Comparison of ENCODE assay signal across 28 cellular contexts in the genomic region with DNA sequence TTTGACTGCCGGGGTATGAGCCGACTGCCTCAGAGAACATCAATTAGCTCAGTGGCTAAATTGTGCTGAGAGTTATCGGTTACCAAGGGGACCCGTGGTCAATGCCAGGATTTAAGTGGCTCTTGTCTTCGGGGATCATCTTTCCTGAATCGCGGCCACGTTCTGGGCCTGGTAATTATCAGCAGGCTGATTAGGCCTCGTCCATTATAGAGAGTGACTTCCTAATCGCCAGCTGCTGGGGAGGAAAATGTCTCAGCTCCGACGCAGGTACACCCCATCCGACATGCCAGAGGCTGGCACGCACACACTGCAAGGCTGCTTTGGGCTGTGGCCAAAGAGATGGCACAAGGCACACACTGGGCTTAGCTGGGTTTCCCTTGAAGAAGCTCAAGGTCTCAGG. TPM values are rescaled to one million over a fixed set of nuclear protein-coding genes. Genes with fewer than 3 reads are reported as not detected.
DNase-seq lines count a peak whose midpoint lies in the region; ATAC-seq, FAIRE-seq and TF ChIP-seq lines count a peak whose summit lies in the region.
"Had no signal": no experiment of that assay in that cellular context is flagged by ENCODE, and none has a peak within 500 bp of the region (broad histone marks: within the 10 kb centered on the region; RNA-seq: fewer than 3 reads in every experiment).

No MANE protein-coding gene starts in this region.

- no peak overlapping the region for H3K27ac ChIP-seq in heart left ventricle
- H3K27ac ChIP-seq in suprapubic skin: no peak overlapping the region
- H3K27ac ChIP-seq: skin epidermis, thoracic aorta had no signal

- H3K9me3 ChIP-seq in heart left ventricle (no peaks in the 10 kb centered on the region), suprapubic skin (no peaks in the 10 kb centered on the region)
- H3K9me3 ChIP-seq: thoracic aorta had no signal

- no peak for TF ChIP-seq EP300 in suprapubic skin (IDR thresholded peaks at IDR 0.05)

- H3K4me1 Mint-ChIP-seq in immature natural killer cell: no peaks in the 10 kb centered on the region
- H3K4me1 Mint-ChIP-seq: activated B cell treated with CpG ODN at 0.5 μM for 24 hours; activated CD4-positive, alpha-beta memory T cell treated with anti-CD3 and anti-CD28 coated beads, Interleukin-2, amount 10 ng/mL, durations not matched to agents 7 days and 5 days; activated naive CD8-positive, alpha-beta T cell treated with anti-CD3 and anti-CD28 coated beads, Interleukin-2, amount 50 U/mL, for 24 hours; stimulated activated memory B cell treated with anti-CD40 and anti-IgM and Interleukin-4, amounts not matched to agents 10 μg/mL and 1 μg/mL and 100 μg/mL, for 72 hours had no signal

- WGBS in heart left ventricle, 4 donors: 40 to 64% (median 49%) methylated on average over 11 to 14 of the region's 14 CpGs
- 89% methylated on average over 14 of the region's 14 CpGs for WGBS in suprapubic skin

- DNase-seq in DMS153 (lab: John Stamatoyannopoulos, UW): peak; percentile 54
- DNase-seq in NCI-H1105 (lab: John Stamatoyannopoulos, UW): peak; percentile 99
- DNase-seq in NCI-H2107 (lab: John Stamatoyannopoulos, UW): peak; percentile 49
- DNase-seq in heart left ventricle: peak in 2 of 5 donors; percentile 51 to 72
- DNase-seq in activated naive CD4-positive, alpha-beta T cell (lab: John Stamatoyannopoulos, UW): no peak
- DNase-seq in suprapubic skin (ENCODE audit: low spot score in 2 of 2): no peak
- DNase-seq in immature natural killer cell: no peak
- no peak for DNase-seq in H54 (ENCODE audit: insufficient read length, low spot score)
- DNase-seq: activated B cell treated with CpG ODN at 0.5 μM for 24 hours; activated CD4-positive, alpha-beta memory T cell treated with anti-CD3 and anti-CD28 coated beads, Interleukin-2, amount 10 ng/mL, durations not matched to agents 7 days and 5 days; activated effector memory CD4-positive, alpha-beta T cell treated with Interleukin-2 at 50 U/mL for 16 hours; activated naive CD8-positive, alpha-beta T cell treated with anti-CD3 and anti-CD28 coated beads, Interleukin-2, amount 50 U/mL, for 24 hours; CD4-positive, alpha-beta T cell; effector memory CD4-positive, alpha-beta T cell; foreskin melanocyte; hypothalamus; islet precursor cell; NCI-H226; RPMI8226; T1000 had no signal

- intact Hi-C loops in heart left ventricle (cut with DNase I): no loop called here

- peaks cover 0 to 15% (median 0%) of the 10 kb centered on the region in 9 donors for H3K27me3 ChIP-seq in heart left ventricle
- peaks cover 12% of the 10 kb centered on the region for H3K27me3 ChIP-seq in suprapubic skin

- H3K27ac Mint-ChIP-seq in immature natural killer cell: no peak overlapping the region
- H3K27ac Mint-ChIP-seq: activated B cell treated with CpG ODN at 0.5 μM for 24 hours; activated CD4-positive, alpha-beta memory T cell treated with anti-CD3 and anti-CD28 coated beads, Interleukin-2, amount 10 ng/mL, durations not matched to agents 7 days and 5 days; activated naive CD8-positive, alpha-beta T cell treated with anti-CD3 and anti-CD28 coated beads, Interleukin-2, amount 50 U/mL, for 24 hours; CD4-positive, alpha-beta T cell; stimulated activated memory B cell treated with anti-CD40 and anti-IgM and Interleukin-4, amounts not matched to agents 10 μg/mL and 1 μg/mL and 100 μg/mL, for 72 hours had no signal

- H3K4me3 Mint-ChIP-seq in immature natural killer cell: no peak overlapping the region
- H3K4me3 Mint-ChIP-seq: activated B cell treated with CpG ODN at 0.5 μM for 24 hours; activated CD4-positive, alpha-beta memory T cell treated with anti-CD3 and anti-CD28 coated beads, Interleukin-2, amount 10 ng/mL, durations not matched to agents 7 days and 5 days; activated naive CD8-positive, alpha-beta T cell treated with anti-CD3 and anti-CD28 coated beads, Interleukin-2, amount 50 U/mL, for 24 hours; CD4-positive, alpha-beta T cell; stimulated activated memory B cell treated with anti-CD40 and anti-IgM and Interleukin-4, amounts not matched to agents 10 μg/mL and 1 μg/mL and 100 μg/mL, for 72 hours had no signal

- H3K36me3 ChIP-seq in heart left ventricle (no peaks in the 10 kb centered on the region), suprapubic skin (no peaks in the 10 kb centered on the region)
- H3K36me3 ChIP-seq: thoracic aorta had no signal

- no peak overlapping the region for H3K4me3 ChIP-seq in heart left ventricle
- H3K4me3 ChIP-seq in suprapubic skin: no peak overlapping the region
- H3K4me3 ChIP-seq: lung, skin epidermis, thoracic aorta had no signal

- peak; percentile 73 to 90 (median 84) for ATAC-seq in heart left ventricle
- ATAC-seq: esophagus mucosa; HCT116; stimulated activated memory B cell treated with anti-CD40 and anti-IgM and Interleukin-4, amounts not matched to agents 10 μg/mL and 1 μg/mL and 100 μg/mL, for 72 hours had no signal

- no peaks in the 10 kb centered on the region for H3K9me3 Mint-ChIP-seq in immature natural killer cell
- H3K9me3 Mint-ChIP-seq: activated B cell treated with CpG ODN at 0.5 μM for 24 hours; activated CD4-positive, alpha-beta memory T cell treated with anti-CD3 and anti-CD28 coated beads, Interleukin-2, amount 10 ng/mL, durations not matched to agents 7 days and 5 days; activated naive CD8-positive, alpha-beta T cell treated with anti-CD3 and anti-CD28 coated beads, Interleukin-2, amount 50 U/mL, for 24 hours; CD4-positive, alpha-beta T cell; stimulated activated memory B cell treated with anti-CD40 and anti-IgM and Interleukin-4, amounts not matched to agents 10 μg/mL and 1 μg/mL and 100 μg/mL, for 72 hours had no signal

- no peak for TF ChIP-seq POLR2A in heart left ventricle (IDR thresholded peaks at IDR 0.05)
- TF ChIP-seq POLR2A in suprapubic skin (IDR thresholded peaks at IDR 0.05): no peak
- TF ChIP-seq POLR2A in H54 (IDR thresholded peaks at IDR 0.05; ENCODE audit: low read depth, low read length): no peak

- no peak for TF ChIP-seq CTCF in heart left ventricle (IDR thresholded peaks at IDR 0.05)
- TF ChIP-seq CTCF in suprapubic skin (IDR thresholded peaks at IDR 0.05): no peak

- H3K36me3 Mint-ChIP-seq in immature natural killer cell: no peaks in the 10 kb centered on the region
- H3K36me3 Mint-ChIP-seq: stimulated activated memory B cell treated with anti-CD40 and anti-IgM and Interleukin-4, amounts not matched to agents 10 μg/mL and 1 μg/mL and 100 μg/mL, for 72 hours had no signal

- peaks cover 0 to 6% (median 0%) of the 10 kb centered on the region in 12 donors for H3K4me1 ChIP-seq in heart left ventricle
- no peaks in the 10 kb centered on the region for H3K4me1 ChIP-seq in suprapubic skin

- no peak for FAIRE-seq in H54 (lab: Jason Lieb, UNC)

- H3K27me3 Mint-ChIP-seq in immature natural killer cell (ENCODE audit: low read depth in 3 of 3): peaks cover 2 to 7% (median 6%) of the 10 kb centered on the region in 3 donors
- H3K27me3 Mint-ChIP-seq: activated B cell treated with CpG ODN at 0.5 μM for 24 hours; activated naive CD8-positive, alpha-beta T cell treated with anti-CD3 and anti-CD28 coated beads, Interleukin-2, amount 50 U/mL, for 24 hours had no signal

RNA-seq across cellular contexts. Expression of a gene that starts 10.6 kb away (rescaled TPM):
- total RNA-seq in heart left ventricle (not detected), suprapubic skin (not detected)
- polyA plus RNA-seq in heart left ventricle (not detected), immature natural killer cell (not detected)
- total RNA-seq: activated B cell treated with CpG ODN at 0.5 μM for 24 hours; activated CD4-positive, alpha-beta memory T cell treated with anti-CD3 and anti-CD28 coated beads, Interleukin-2, amount 10 ng/mL, durations not matched to agents 7 days and 5 days; CD4-positive, alpha-beta T cell; esophagus mucosa; MCF 10A; pulmonary artery endothelial cell; thoracic aorta had no signal

Comparison
In these comparisons a context has a peak if more than half of its experiments do, and no peak if none do; other contexts are left out.
1. DNase-seq: peak in DMS153 (single experiment), NCI-H1105 (single experiment) and NCI-H2107 (single experiment); none in activated naive CD4-positive, alpha-beta T cell (0 of 4), suprapubic skin (0 of 2), immature natural killer cell (0 of 3) and H54 (single experiment).